Comparison of ENCODE assay signal across 1 cellular context in genomic region chr17:43986225-43986981, GRCh38.
TF ChIP-seq lines count a peak whose summit lies in the region.

No MANE protein-coding gene starts in this region.

TF ChIP-seq in H1, 55 proteins besides CTCF, POLR2A, EP300 and RAD21:
- no peak for TF ChIP-seq BRCA1 (IDR thresholded peaks at IDR 0.05; ENCODE audit: low read depth, low read length)
- no peak for TF ChIP-seq EGR1 (IDR thresholded peaks at IDR 0.05; ENCODE audit: borderline replicate concordance, low read depth, low read length)
- no peak for TF ChIP-seq CHD1 (IDR thresholded peaks at IDR 0.05; ENCODE audit: low read depth, low read length)
- TF ChIP-seq YY1 (IDR thresholded peaks at IDR 0.05; ENCODE audit: low read depth, low read length) = no peak
- no peak for TF ChIP-seq TBP (IDR thresholded peaks at IDR 0.05; ENCODE audit: low read depth, low read length)
- no peak for TF ChIP-seq ASH2L (IDR thresholded peaks at IDR 0.05; ENCODE audit: low read length)
- TF ChIP-seq ATF2 (IDR thresholded peaks at IDR 0.05; ENCODE audit: low read length) = no peak
- no peak for TF ChIP-seq E2F6 (IDR thresholded peaks at IDR 0.05)
- TF ChIP-seq, protein P1, sequence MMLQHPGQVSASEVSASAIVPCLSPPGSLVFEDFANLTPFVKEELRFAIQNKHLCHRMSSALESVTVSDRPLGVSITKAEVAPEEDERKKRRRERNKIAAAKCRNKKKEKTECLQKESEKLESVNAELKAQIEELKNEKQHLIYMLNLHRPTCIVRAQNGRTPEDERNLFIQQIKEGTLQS (IDR thresholded peaks at IDR 0.05; ENCODE audit: insufficient read depth, low read depth, low read length) = no peak
- TF ChIP-seq, protein P2, sequence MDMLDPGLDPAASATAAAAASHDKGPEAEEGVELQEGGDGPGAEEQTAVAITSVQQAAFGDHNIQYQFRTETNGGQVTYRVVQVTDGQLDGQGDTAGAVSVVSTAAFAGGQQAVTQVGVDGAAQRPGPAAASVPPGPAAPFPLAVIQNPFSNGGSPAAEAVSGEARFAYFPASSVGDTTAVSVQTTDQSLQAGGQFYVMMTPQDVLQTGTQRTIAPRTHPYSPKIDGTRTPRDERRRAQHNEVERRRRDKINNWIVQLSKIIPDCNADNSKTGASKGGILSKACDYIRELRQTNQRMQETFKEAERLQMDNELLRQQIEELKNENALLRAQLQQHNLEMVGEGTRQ (IDR thresholded peaks at IDR 0.05; ENCODE audit: low read length) = no peak
- TF ChIP-seq JUND (IDR thresholded peaks at IDR 0.05; ENCODE audit: low read length) = no peak
